Comparison of ENCODE assay signal across 28 cellular contexts in genomic region chrX:43866423-43866822, GRCh38. TPM values are rescaled to one million over a fixed set of nuclear protein-coding genes. Genes with fewer than 3 reads are reported as not detected.
"Had no signal": no experiment of that assay in that cellular context is flagged by ENCODE, and none has a peak within 500 bp of the region (broad histone marks: within the 10 kb centered on the region; RNA-seq: fewer than 3 reads in every experiment).

No MANE protein-coding gene starts in this region.

- H3K36me3 ChIP-seq: gastroesophageal sphincter, heart left ventricle, neutrophil, pancreas, suprapubic skin, thyroid gland, vagina had no signal

- H3K27ac ChIP-seq: dorsolateral prefrontal cortex, epithelial cell of prostate, gastroesophageal sphincter, hepatocyte, neutrophil, pancreas, suprapubic skin, thyroid gland, vagina had no signal

- H3K9me3 ChIP-seq: gastroesophageal sphincter, heart left ventricle, mucosa of descending colon, neutrophil, pancreas, suprapubic skin, thyroid gland, vagina had no signal

- H3K27me3 ChIP-seq: gastroesophageal sphincter, hepatocyte, neutrophil, suprapubic skin, thyroid gland, vagina had no signal

- H3K4me1 ChIP-seq: pancreas, suprapubic skin, thyroid gland, vagina had no signal

- DNase-seq: dorsolateral prefrontal cortex; effector CD4-positive, alpha-beta T cell; foreskin fibroblast; heart left ventricle; kidney; mesenchymal stem cell; mucosa of descending colon; naive B cell; pancreas; stimulated activated CD4-positive, alpha-beta T cell treated with anti-CD3 and anti-CD28 coated beads, Interleukin-12 subunit alpha, Interleukin-12 subunit beta, amount 100 ng/mL, for 4 hours; stimulated activated CD4-positive, alpha-beta T cell treated with anti-CD3 and anti-CD28 coated beads, Interleukin-1b, Interleukin-23, amount 100 ng/mL, for 48 hours; stimulated activated CD4-positive, alpha-beta T cell treated with anti-CD3 and anti-CD28 coated beads, Interleukin-4, amount 100 ng/mL, for 1 hour; stimulated activated CD8-positive, alpha-beta memory T cell treated with anti-CD3 and anti-CD28 coated beads, Interleukin-4, amount 100 ng/mL, for 48 hours; stimulated activated naive CD4-positive, alpha-beta T cell; stimulated activated naive CD8-positive, alpha-beta T cell treated with anti-CD3 and anti-CD28 coated beads, Interleukin-15, amount 100 ng/mL, for 72 hours; thyroid gland; trophoblast cell had no signal

- ATAC-seq: esophagus mucosa; gastroesophageal sphincter; heart left ventricle; mucosa of descending colon; natural killer cell treated with Interleukin-12 subunit alpha and Interleukin-12 subunit beta and Interleukin-15 and Interleukin-18, amount 100 ng/mL, for 72 hours; pancreas; sciatic nerve; stimulated activated naive CD8-positive, alpha-beta T cell treated with anti-CD3 and anti-CD28 coated beads, Interleukin-15, amount 100 ng/mL, for 72 hours had no signal

- H3K4me3 ChIP-seq: dorsolateral prefrontal cortex, gastroesophageal sphincter, heart left ventricle, hepatocyte, mucosa of descending colon, pancreas, smooth muscle cell, suprapubic skin, thyroid gland, vagina had no signal

RNA-seq across cellular contexts. Expression of gene MAOB, which starts 15.8 kb away (rescaled TPM):
- total RNA-seq: lung microvascular endothelial cell; natural killer cell treated with Interleukin-12 subunit alpha and Interleukin-12 subunit beta and Interleukin-15 and Interleukin-18, amount 100 ng/mL, for 72 hours; smooth muscle cell had no signal
